ENCODE assay signal across 8 cellular contexts in the genomic region with DNA sequence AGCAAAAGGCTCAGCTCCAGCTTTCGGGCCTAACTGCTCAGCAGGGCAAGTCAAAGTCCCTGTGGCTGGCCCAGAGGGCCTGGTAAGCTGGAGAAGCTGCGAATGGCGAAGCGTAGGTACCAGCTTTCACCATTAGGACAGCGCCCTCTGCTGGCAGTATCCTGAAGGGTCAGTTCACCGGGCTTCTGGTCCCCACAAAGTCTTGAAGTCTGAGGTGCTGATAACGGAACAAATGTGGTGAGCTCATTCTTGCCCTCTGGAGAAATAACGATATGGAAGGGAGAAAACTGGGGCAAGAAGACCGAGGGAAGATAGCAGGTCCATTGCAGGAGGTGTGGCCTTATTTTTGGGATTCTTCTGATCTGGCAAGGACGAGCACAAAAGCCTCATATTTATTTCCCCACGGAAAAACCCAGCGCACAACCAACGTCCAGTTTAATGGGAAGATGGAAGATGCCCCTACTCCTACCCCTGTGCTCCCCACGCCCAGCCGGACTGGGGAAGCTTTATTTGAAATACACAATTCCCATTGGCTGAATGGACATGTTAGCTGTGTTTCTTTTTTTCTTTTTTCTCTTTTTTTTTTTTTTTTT. TPM values are rescaled to one million over a fixed set of nuclear protein-coding genes. Genes with fewer than 3 reads are reported as not detected.
DNase-seq lines count a peak whose midpoint lies in the region; ATAC-seq, FAIRE-seq and TF ChIP-seq lines count a peak whose summit lies in the region.

No MANE protein-coding gene starts in this region.

- peak; percentile 86 for TF ChIP-seq CTCF in cardiac fibroblast (IDR thresholded peaks at IDR 0.05; ENCODE audit: low read depth, low read length)
- peak in 2 of 3 experiments; percentile 92 to 93 for TF ChIP-seq CTCF in keratinocyte (optimal IDR thresholded peaks at IDR 0.05 in 1 of 3, IDR thresholded peaks at IDR 0.05 in 1 of 3, conservative IDR thresholded peaks at IDR 0.05 in 1 of 3; ENCODE audit: extremely low read depth in 1 of 3, insufficient read depth in 2 of 3, low read length in 3 of 3)

- no peak overlapping the region for H3K27ac ChIP-seq in keratinocyte (ENCODE audit: control insufficient read depth, insufficient read depth, low read length)

- ATAC-seq in HG03097 (IDR thresholded peaks at IDR 0.05; ENCODE audit: low FRiP score, unreplicated experiment) = peak; percentile 64

- H3K9me3 ChIP-seq in keratinocyte (ENCODE audit: control insufficient read depth, low read depth, low read length) = no peaks in the 10 kb centered on the region

- H3K4me3 ChIP-seq in cardiac fibroblast (replicated peaks in 1 of 2; ENCODE audit: low read depth in 2 of 2, low read length in 2 of 2) (no peak overlapping the region), keratinocyte (ENCODE audit: control insufficient read depth in 2 of 3, extremely low read depth in 1 of 3, insufficient read depth in 2 of 3, low read depth in 1 of 3, low read length in 3 of 3) (no peak overlapping the region)

- no peaks in the 10 kb centered on the region for H3K9me1 ChIP-seq in keratinocyte (ENCODE audit: control insufficient read depth, extremely low read depth, insufficient read depth, low read length)

- FAIRE-seq in keratinocyte (lab: Jason Lieb, UNC) = peak; percentile 76

- H4K20me1 ChIP-seq in keratinocyte (ENCODE audit: control insufficient read depth, extremely low read depth, insufficient read depth, low read length) = no peaks in the 10 kb centered on the region

- H3K4me1 ChIP-seq in keratinocyte (ENCODE audit: control insufficient read depth, extremely low read depth, insufficient read depth, low read length) = no peaks in the 10 kb centered on the region

- dilution Hi-C loops in keratinocyte (cut with MboI; ENCODE audit: extremely low pct_ligation_motif_present, low sequenced_read_pairs) = no loop called here

- peaks cover 19% of the 10 kb centered on the region for H3K27me3 ChIP-seq in keratinocyte (ENCODE audit: control insufficient read depth, extremely low read depth, insufficient read depth, low read length)

- H3K79me2 ChIP-seq in keratinocyte (ENCODE audit: control insufficient read depth, insufficient read depth, low read length) = no peaks in the 10 kb centered on the region

- peak overlapping the region; percentile 58 for H2AFZ ChIP-seq in keratinocyte (ENCODE audit: control insufficient read depth, low read length)

- DNase-seq in NCI-H524 (lab: John Stamatoyannopoulos, UW) (peak; percentile 63 to 88), NCI-H524 treated with DMSO at 0.1 percent for 48 hours (lab: John Stamatoyannopoulos, UW) (no peak), NCI-H2196 treated with DMSO at 0.1 percent for 48 hours (lab: John Stamatoyannopoulos, UW; ENCODE audit: unreplicated experiment) (peak; percentile 84), cardiac fibroblast (ENCODE audit: low read depth in 2 of 2) (peak; percentile 94), keratinocyte (ENCODE audit: low read depth, low spot score) (peak; percentile 66)
- peak; percentile 65 to 87 (median 76) for DNase-seq in activated CD4-positive, CD25-positive, alpha-beta regulatory T cell (lab: John Stamatoyannopoulos, UW)
- peak; percentile 83 to 91 (median 87) for DNase-seq in stimulated activated CD4-positive, alpha-beta T cell treated with anti-CD3 and anti-CD28 coated beads, Interleukin-1b, Interleukin-23, amount 100 ng/mL, for 24 hours (ENCODE audit: low read depth in 4 of 4, low spot score in 1 of 4)

- H3K4me2 ChIP-seq in keratinocyte (ENCODE audit: control insufficient read depth, extremely low read depth, insufficient read depth, low read depth, low read length) = peak overlapping the region; percentile 56

- H3K9ac ChIP-seq in keratinocyte (ENCODE audit: control insufficient read depth, extremely low read depth, insufficient read depth, low read length) = no peak overlapping the region

- H3K36me3 ChIP-seq in keratinocyte (ENCODE audit: control insufficient read depth in 2 of 2, extremely low read depth in 1 of 2, insufficient read depth in 2 of 2, low read length in 2 of 2) = no peaks in the 10 kb centered on the region

RNA-seq across cellular contexts. Expression of a gene that starts 7.2 kb away (rescaled TPM):
- polyA plus RNA-seq in keratinocyte = not detected in 3 replicates
- 0.11 TPM for polyA plus RNA-seq in keratinocyte (2011; ENCODE audit: low read depth)
- polyA plus RNA-seq in keratinocyte (2011; cell fraction: cytosol; rRNA removed) = not detected in 2 replicates
- not detected in 2 replicates for polyA plus RNA-seq in keratinocyte (2011; cell fraction: nucleus; rRNA removed)
- polyA plus RNA-seq in keratinocyte (2012; ENCODE audit: low replicate concordance) = not detected in 2 replicates
- not detected in 3 replicates for polyA minus RNA-seq in keratinocyte
- not detected for polyA minus RNA-seq in keratinocyte (2011; cell fraction: cytosol; rRNA and poly(A)+ RNA removed)
- polyA minus RNA-seq in keratinocyte (2011; cell fraction: nucleus; rRNA and poly(A)+ RNA removed) = not detected in 2 replicates

RNA-seq across cellular contexts. Expression of a gene that starts 10.2 kb away (rescaled TPM):
- polyA plus RNA-seq in keratinocyte = 0.25 to 0.73 TPM (median 0.58 TPM) in 3 replicates
- not detected for polyA plus RNA-seq in keratinocyte (2011; ENCODE audit: low read depth)
- polyA plus RNA-seq in keratinocyte (2011; cell fraction: cytosol; rRNA removed) = 0.15 and 0.68 TPM in 2 replicates
- polyA plus RNA-seq in keratinocyte (2011; cell fraction: nucleus; rRNA removed) = 1.4 and 4.0 TPM in 2 replicates
- 0.13 and 1.5 TPM in 2 replicates for polyA plus RNA-seq in keratinocyte (2012; ENCODE audit: low replicate concordance)
- 0.06 to 1.0 TPM (median 0.46 TPM) in 3 replicates for polyA minus RNA-seq in keratinocyte
- not detected for polyA minus RNA-seq in keratinocyte (2011; cell fraction: cytosol; rRNA and poly(A)+ RNA removed)
- polyA minus RNA-seq in keratinocyte (2011; cell fraction: nucleus; rRNA and poly(A)+ RNA removed) = 0.31 and 1.2 TPM in 2 replicates

RNA-seq across cellular contexts. Expression of a gene that starts 43.2 kb away (rescaled TPM):
- polyA plus RNA-seq in keratinocyte = 41.6 to 50.2 TPM (median 46.4 TPM) in 3 replicates
- polyA plus RNA-seq in keratinocyte (2011; ENCODE audit: low read depth) = 15.2 TPM
- 35.6 and 38.1 TPM in 2 replicates for polyA plus RNA-seq in keratinocyte (2011; cell fraction: cytosol; rRNA removed)
- polyA plus RNA-seq in keratinocyte (2011; cell fraction: nucleus; rRNA removed) = 83.4 and 85.2 TPM in 2 replicates
- polyA plus RNA-seq in keratinocyte (2012; ENCODE audit: low replicate concordance) = 28.1 and 33.1 TPM in 2 replicates
- 36.6 to 41.5 TPM (median 40.6 TPM) in 3 replicates for polyA minus RNA-seq in keratinocyte
- 21.7 TPM for polyA minus RNA-seq in keratinocyte (2011; cell fraction: cytosol; rRNA and poly(A)+ RNA removed)
- polyA minus RNA-seq in keratinocyte (2011; cell fraction: nucleus; rRNA and poly(A)+ RNA removed) = 19.9 and 29.2 TPM in 2 replicates

RNA-seq across cellular contexts. Expression of a gene that starts 46.0 kb away (rescaled TPM):
- polyA plus RNA-seq in keratinocyte = 0.11 to 0.54 TPM (median 0.21 TPM) in 3 replicates
- 0.21 TPM for polyA plus RNA-seq in keratinocyte (2011; ENCODE audit: low read depth)
- polyA plus RNA-seq in keratinocyte (2011; cell fraction: cytosol; rRNA removed) = 0.04 and 0.10 TPM in 2 replicates
- 0.96 and 1.2 TPM in 2 replicates for polyA plus RNA-seq in keratinocyte (2011; cell fraction: nucleus; rRNA removed)
- polyA plus RNA-seq in keratinocyte (2012; ENCODE audit: low replicate concordance) = 0.10 and 0.32 TPM in 2 replicates
- not detected in 3 replicates for polyA minus RNA-seq in keratinocyte
- polyA minus RNA-seq in keratinocyte (2011; cell fraction: cytosol; rRNA and poly(A)+ RNA removed) = not detected
- 0.74 and 2.7 TPM in 2 replicates for polyA minus RNA-seq in keratinocyte (2011; cell fraction: nucleus; rRNA and poly(A)+ RNA removed)

RNA-seq across cellular contexts. Expression of a gene that starts 46.2 kb away (rescaled TPM):
- polyA plus RNA-seq in keratinocyte = 199 to 488 TPM (median 398 TPM) in 3 replicates
- 160 TPM for polyA plus RNA-seq in keratinocyte (2011; ENCODE audit: low read depth)
- polyA plus RNA-seq in keratinocyte (2011; cell fraction: cytosol; rRNA removed) = 338 and 377 TPM in 2 replicates
- polyA plus RNA-seq in keratinocyte (2011; cell fraction: nucleus; rRNA removed) = 92.6 and 102 TPM in 2 replicates
- 362 and 397 TPM in 2 replicates for polyA plus RNA-seq in keratinocyte (2012; ENCODE audit: low replicate concordance)
- polyA minus RNA-seq in keratinocyte = 27.6 to 61.1 TPM (median 30.8 TPM) in 3 replicates
- polyA minus RNA-seq in keratinocyte (2011; cell fraction: cytosol; rRNA and poly(A)+ RNA removed) = 134 TPM
- 11.7 and 12.6 TPM in 2 replicates for polyA minus RNA-seq in keratinocyte (2011; cell fraction: nucleus; rRNA and poly(A)+ RNA removed)
